In genomic region chr16:20874088-20874581, GRCh38 we compare ENCODE assay signal across 2 cellular contexts.
A peak's percentile ranks its signal among the peaks of the same experiment; 100 is the strongest.
TF ChIP-seq lines count a peak whose summit lies in the region.

No MANE protein-coding gene starts in this region.

TF ChIP-seq in HepG2, 621 proteins besides CTCF, POLR2A, EP300 and RAD21:
- TF ChIP-seq KMT2B (CRISPR knock-in tag; IDR thresholded peaks at IDR 0.05) = no peak
- TF ChIP-seq ZNF790 (CRISPR knock-in tag; IDR thresholded peaks at IDR 0.05; ENCODE audit: borderline replicate concordance) = no peak
- TF ChIP-seq LBX2 (CRISPR knock-in tag; IDR thresholded peaks at IDR 0.05; ENCODE audit: borderline replicate concordance) = no peak
- TF ChIP-seq ZNF784 (CRISPR knock-in tag; IDR thresholded peaks at IDR 0.05; ENCODE audit: borderline replicate concordance) = no peak
- 0 out of 2 replicates have a peak, but pooled peaks have one; percentile 31 for TF ChIP-seq CC2D1A (CRISPR knock-in tag; IDR thresholded peaks at IDR 0.05)
- no peak for TF ChIP-seq ZNF558 (CRISPR knock-in tag; IDR thresholded peaks at IDR 0.05; ENCODE audit: borderline replicate concordance)
- TF ChIP-seq ZFX (CRISPR knock-in tag; IDR thresholded peaks at IDR 0.05; ENCODE audit: low read depth) = peak; percentile 31; the same call in 1 of the 2 replicates
- no peak for TF ChIP-seq ZNF275 (CRISPR knock-in tag; IDR thresholded peaks at IDR 0.05; ENCODE audit: borderline replicate concordance)
- TF ChIP-seq ZBTB3 (CRISPR knock-in tag; IDR thresholded peaks at IDR 0.05; ENCODE audit: borderline replicate concordance, low read depth) = 0 out of 2 replicates have a peak, but pooled peaks have one; percentile 60
- no peak for TF ChIP-seq ZBTB42 (CRISPR knock-in tag; IDR thresholded peaks at IDR 0.05)
- TF ChIP-seq ZNF44 (CRISPR knock-in tag; IDR thresholded peaks at IDR 0.05) = no peak
- TF ChIP-seq NR2C2 (CRISPR knock-in tag; IDR thresholded peaks at IDR 0.05; ENCODE audit: borderline replicate concordance) = 0 out of 2 replicates have a peak, but pooled peaks have one; percentile 36
- TF ChIP-seq MXI1 (IDR thresholded peaks at IDR 0.05; ENCODE audit: borderline replicate concordance, low read depth, low read length) = no peak
- TF ChIP-seq ZNF383 (CRISPR knock-in tag; IDR thresholded peaks at IDR 0.05; ENCODE audit: borderline replicate concordance) = 0 out of 2 replicates have a peak, but pooled peaks have one; percentile 70
- no peak for TF ChIP-seq SRSF9 (IDR thresholded peaks at IDR 0.05; ENCODE audit: borderline replicate concordance, insufficient read depth, low read depth, low read length, poor library complexity, severe bottlenecking)
- no peak for TF ChIP-seq RFX5 (IDR thresholded peaks at IDR 0.05; ENCODE audit: low read depth, low read length)
- no peak for TF ChIP-seq MTF2 (CRISPR knock-in tag; IDR thresholded peaks at IDR 0.05; ENCODE audit: borderline replicate concordance)
- no peak for TF ChIP-seq ZNF253 (CRISPR knock-in tag; IDR thresholded peaks at IDR 0.05; ENCODE audit: borderline replicate concordance)
- TF ChIP-seq FOXO1 (CRISPR knock-in tag; IDR thresholded peaks at IDR 0.05) = no peak
- no peak for TF ChIP-seq ZNF761 (CRISPR knock-in tag; conservative IDR thresholded peaks at IDR 0.05)
- no peak for TF ChIP-seq ZNF850 (CRISPR knock-in tag; conservative IDR thresholded peaks at IDR 0.05)
- 0 out of 2 replicates have a peak, but pooled peaks have one; percentile 42 for TF ChIP-seq GTF3A (CRISPR knock-in tag; conservative IDR thresholded peaks at IDR 0.05)
- no peak for TF ChIP-seq CBX5 (CRISPR knock-in tag; IDR thresholded peaks at IDR 0.05; ENCODE audit: borderline replicate concordance)
- TF ChIP-seq TRIM22 (IDR thresholded peaks at IDR 0.05) = no peak
- TF ChIP-seq HDAC6 (IDR thresholded peaks at IDR 0.05; ENCODE audit: low read depth, low read length) = no peak
- TF ChIP-seq NFYB (CRISPR knock-in tag; IDR thresholded peaks at IDR 0.05) = no peak
- no peak for TF ChIP-seq ZNF160 (CRISPR knock-in tag; IDR thresholded peaks at IDR 0.05)
- no peak for TF ChIP-seq SRSF4 (IDR thresholded peaks at IDR 0.05; ENCODE audit: low read depth, low read length, poor library complexity, severe bottlenecking)
- no peak for TF ChIP-seq CHCHD3 (CRISPR knock-in tag; IDR thresholded peaks at IDR 0.05)
- TF ChIP-seq ZNF816 (CRISPR knock-in tag; IDR thresholded peaks at IDR 0.05; ENCODE audit: borderline replicate concordance) = no peak
- TF ChIP-seq ZNF607 (CRISPR knock-in tag; IDR thresholded peaks at IDR 0.05; ENCODE audit: borderline replicate concordance) = 0 out of 2 replicates have a peak, but pooled peaks have one; percentile 41
- no peak for TF ChIP-seq MAZ (IDR thresholded peaks at IDR 0.05; ENCODE audit: borderline replicate concordance, low read depth, low read length)
- TF ChIP-seq MAZ (CRISPR knock-in tag; IDR thresholded peaks at IDR 0.05; ENCODE audit: low read depth) = no peak
- TF ChIP-seq ZNF740 (CRISPR knock-in tag; IDR thresholded peaks at IDR 0.05) = no peak
- no peak for TF ChIP-seq ZNF205 (CRISPR knock-in tag; IDR thresholded peaks at IDR 0.05)

TF ChIP-seq in SK-N-SH treated with all-trans-retinoic acid at 6 μM for 48 hours, 23 proteins besides CTCF, POLR2A, EP300 and RAD21:
- TF ChIP-seq GLIS3 (CRISPR knock-in tag; IDR thresholded peaks at IDR 0.05) (no peak), CREB5 (CRISPR knock-in tag; IDR thresholded peaks at IDR 0.05; ENCODE audit: low read depth) (no peak), ZFP30 (CRISPR knock-in tag; IDR thresholded peaks at IDR 0.05) (no peak), ESRRG (CRISPR knock-in tag; IDR thresholded peaks at IDR 0.05) (no peak)
